Comparison of ENCODE assay signal across 20 cellular contexts in the genomic region with DNA sequence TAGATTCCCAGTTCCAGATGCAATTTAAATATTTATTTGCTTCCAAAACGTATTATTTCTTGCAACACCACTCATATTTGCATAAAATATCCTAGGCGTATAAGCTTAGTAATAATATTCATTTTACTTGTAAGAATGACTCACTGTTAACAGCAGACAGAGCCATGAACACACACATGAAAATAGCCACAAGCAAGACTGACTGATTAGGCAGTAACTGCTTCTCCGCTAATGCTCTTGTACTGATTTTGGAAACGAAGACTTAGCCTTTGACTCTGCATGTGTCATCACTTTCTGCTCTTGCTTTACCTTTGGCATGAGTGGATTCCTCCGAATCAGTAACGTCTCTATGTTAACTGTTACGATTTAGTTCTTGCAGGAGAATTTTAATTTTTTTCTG. TPM values are rescaled to one million over a fixed set of nuclear protein-coding genes. Genes with fewer than 3 reads are reported as not detected.
"Had no signal": no experiment of that assay in that cellular context is flagged by ENCODE, and none has a peak within 500 bp of the region (broad histone marks: within the 10 kb centered on the region; RNA-seq: fewer than 3 reads in every experiment).

No MANE protein-coding gene starts in this region.

- H3K4me1 Mint-ChIP-seq: activated B cell treated with CpG ODN at 0.5 μM for 24 hours; activated CD4-positive, alpha-beta T cell treated with anti-CD3 and anti-CD28 coated beads, Interleukin-2, amount 10 ng/mL, durations not matched to agents 7 days and 5 days; activated naive CD8-positive, alpha-beta T cell treated with anti-CD3 and anti-CD28 coated beads for 36 hours; memory B cell; natural killer cell had no signal

- H3K27ac ChIP-seq: left lung, neutrophil, parathyroid adenoma, stomach, testis had no signal

- H3K9me3 ChIP-seq: left lung, mucosa of descending colon, neutrophil, stomach, testis had no signal

- H3K79me2 ChIP-seq: parathyroid adenoma had no signal

- H3K27me3 ChIP-seq: left lung, neutrophil, stomach, testis had no signal

- H3K36me3 Mint-ChIP-seq: activated naive CD8-positive, alpha-beta T cell treated with anti-CD3 and anti-CD28 coated beads for 36 hours; brain; memory B cell; natural killer cell had no signal

- H3K27me3 Mint-ChIP-seq: activated naive CD8-positive, alpha-beta T cell treated with anti-CD3 and anti-CD28 coated beads for 36 hours; dendritic cell treated with granulocyte-macrophage colony-stimulating factor and Interleukin-4, amounts not matched to agents 40 ng/mL and 50 ng/mL, for 4 days had no signal

- H3K4me3 ChIP-seq: left lung, mucosa of descending colon, stomach, testis had no signal

- H3K4me1 ChIP-seq: left lung, parathyroid adenoma, stomach, testis had no signal

- DNase-seq: activated B cell treated with CpG ODN at 0.5 μM for 24 hours; activated CD4-positive, alpha-beta T cell treated with anti-CD3 and anti-CD28 coated beads, Interleukin-2, amount 10 ng/mL, durations not matched to agents 7 days and 5 days; activated CD8-positive, alpha-beta memory T cell treated with anti-CD3 and anti-CD28 coated beads for 24 hours; activated naive CD8-positive, alpha-beta T cell treated with anti-CD3 and anti-CD28 coated beads for 36 hours; effector memory CD4-positive, alpha-beta T cell; islet precursor cell; left lung; mucosa of descending colon; natural killer cell; stimulated activated CD4-positive, alpha-beta T cell treated with anti-CD3 and anti-CD28 coated beads, Interleukin-12 subunit alpha, Interleukin-12 subunit beta, amount 100 ng/mL, for 4 hours; stimulated activated CD4-positive, alpha-beta T cell treated with anti-CD3 and anti-CD28 coated beads, Interleukin-2, amount 100 ng/mL, for 24 hours; stomach; testis had no signal

- H3K4me3 Mint-ChIP-seq: activated B cell treated with CpG ODN at 0.5 μM for 24 hours; activated CD4-positive, alpha-beta T cell treated with anti-CD3 and anti-CD28 coated beads, Interleukin-2, amount 10 ng/mL, durations not matched to agents 7 days and 5 days; activated naive CD8-positive, alpha-beta T cell treated with anti-CD3 and anti-CD28 coated beads for 36 hours; brain; dendritic cell treated with granulocyte-macrophage colony-stimulating factor and Interleukin-4, amounts not matched to agents 40 ng/mL and 50 ng/mL, for 4 days; memory B cell; natural killer cell had no signal

- H3K9ac ChIP-seq: parathyroid adenoma had no signal

- H3K27ac Mint-ChIP-seq: activated B cell treated with CpG ODN at 0.5 μM for 24 hours; activated CD4-positive, alpha-beta T cell treated with anti-CD3 and anti-CD28 coated beads, Interleukin-2, amount 10 ng/mL, durations not matched to agents 7 days and 5 days; activated naive CD8-positive, alpha-beta T cell treated with anti-CD3 and anti-CD28 coated beads for 36 hours; brain; dendritic cell treated with granulocyte-macrophage colony-stimulating factor and Interleukin-4, amounts not matched to agents 40 ng/mL and 50 ng/mL, for 4 days; memory B cell; natural killer cell had no signal

- H2AFZ ChIP-seq: parathyroid adenoma had no signal

- H3K36me3 ChIP-seq: left lung, neutrophil, stomach had no signal

- H3K9me3 Mint-ChIP-seq: activated B cell treated with CpG ODN at 0.5 μM for 24 hours; activated CD4-positive, alpha-beta T cell treated with anti-CD3 and anti-CD28 coated beads, Interleukin-2, amount 10 ng/mL, durations not matched to agents 7 days and 5 days; activated naive CD8-positive, alpha-beta T cell treated with anti-CD3 and anti-CD28 coated beads for 36 hours; brain; memory B cell; natural killer cell had no signal

- ATAC-seq: left lung, mucosa of descending colon, natural killer cell had no signal

RNA-seq across cellular contexts. Expression of gene OR10Q1, which starts 6.0 kb away (rescaled TPM):
- total RNA-seq: activated B cell treated with CpG ODN at 0.5 μM for 24 hours; activated CD4-positive, alpha-beta T cell treated with anti-CD3 and anti-CD28 coated beads, Interleukin-2, amount 10 ng/mL, durations not matched to agents 7 days and 5 days; activated naive CD8-positive, alpha-beta T cell treated with anti-CD3 and anti-CD28 coated beads for 36 hours; left lung; mucosa of descending colon; natural killer cell; stomach; T-helper 2 cell treated with Interferon-gamma antibody and Interleukin-4, amounts not matched to agents 100 ng/mL and 5 ng/mL, for 36 hours; testis; urinary bladder had no signal
- polyA plus RNA-seq: stomach, urinary bladder had no signal

RNA-seq across cellular contexts. Expression of gene OR1S1, which starts 10.2 kb away (rescaled TPM):
- total RNA-seq: activated B cell treated with CpG ODN at 0.5 μM for 24 hours; activated CD4-positive, alpha-beta T cell treated with anti-CD3 and anti-CD28 coated beads, Interleukin-2, amount 10 ng/mL, durations not matched to agents 7 days and 5 days; activated naive CD8-positive, alpha-beta T cell treated with anti-CD3 and anti-CD28 coated beads for 36 hours; left lung; mucosa of descending colon; natural killer cell; stomach; T-helper 2 cell treated with Interferon-gamma antibody and Interleukin-4, amounts not matched to agents 100 ng/mL and 5 ng/mL, for 36 hours; testis; urinary bladder had no signal
- polyA plus RNA-seq: stomach, urinary bladder had no signal

RNA-seq across cellular contexts. Expression of gene OR1S2, which starts 18.8 kb away (rescaled TPM):
- total RNA-seq: activated B cell treated with CpG ODN at 0.5 μM for 24 hours; activated CD4-positive, alpha-beta T cell treated with anti-CD3 and anti-CD28 coated beads, Interleukin-2, amount 10 ng/mL, durations not matched to agents 7 days and 5 days; activated naive CD8-positive, alpha-beta T cell treated with anti-CD3 and anti-CD28 coated beads for 36 hours; left lung; mucosa of descending colon; natural killer cell; stomach; T-helper 2 cell treated with Interferon-gamma antibody and Interleukin-4, amounts not matched to agents 100 ng/mL and 5 ng/mL, for 36 hours; testis; urinary bladder had no signal
- polyA plus RNA-seq: stomach, urinary bladder had no signal

RNA-seq across cellular contexts. Expression of gene OR9Q2, which starts 33.9 kb away (rescaled TPM):
- total RNA-seq: activated B cell treated with CpG ODN at 0.5 μM for 24 hours; activated CD4-positive, alpha-beta T cell treated with anti-CD3 and anti-CD28 coated beads, Interleukin-2, amount 10 ng/mL, durations not matched to agents 7 days and 5 days; activated naive CD8-positive, alpha-beta T cell treated with anti-CD3 and anti-CD28 coated beads for 36 hours; left lung; mucosa of descending colon; natural killer cell; stomach; T-helper 2 cell treated with Interferon-gamma antibody and Interleukin-4, amounts not matched to agents 100 ng/mL and 5 ng/mL, for 36 hours; urinary bladder had no signal
- polyA plus RNA-seq: stomach, urinary bladder had no signal

RNA-seq across cellular contexts. Expression of gene OR10W1, which starts 45.3 kb away (rescaled TPM):
- total RNA-seq: activated B cell treated with CpG ODN at 0.5 μM for 24 hours; activated CD4-positive, alpha-beta T cell treated with anti-CD3 and anti-CD28 coated beads, Interleukin-2, amount 10 ng/mL, durations not matched to agents 7 days and 5 days; activated naive CD8-positive, alpha-beta T cell treated with anti-CD3 and anti-CD28 coated beads for 36 hours; left lung; mucosa of descending colon; natural killer cell; stomach; T-helper 2 cell treated with Interferon-gamma antibody and Interleukin-4, amounts not matched to agents 100 ng/mL and 5 ng/mL, for 36 hours; testis; urinary bladder had no signal
- polyA plus RNA-seq: stomach, urinary bladder had no signal
